Comparison of ENCODE assay signal across 16 cellular contexts in genomic region chr2:156704612-156705011, GRCh38.
"Had no signal": no experiment of that assay in that cellular context is flagged by ENCODE, and none has a peak within 500 bp of the region (broad histone marks: within the 10 kb centered on the region; RNA-seq: fewer than 3 reads in every experiment).

No MANE protein-coding gene starts in this region.

- DNase-seq: activated CD4-positive, alpha-beta memory T cell treated with anti-CD3 and anti-CD28 coated beads for 36 hours; activated CD4-positive, alpha-beta T cell treated with anti-CD3 and anti-CD28 coated beads for 36 hours; activated effector memory CD4-positive, alpha-beta T cell treated with Interleukin-2 at 50 U/mL for 16 hours; activated T-cell treated with anti-CD3 and anti-CD28 coated beads, Interleukin-2, amount 50 U/mL, for 24 hours; central memory CD4-positive, alpha-beta T cell; foreskin fibroblast; left colon; natural killer cell; posterior cingulate gyrus; retina; stimulated activated naive CD8-positive, alpha-beta T cell treated with anti-CD3 and anti-CD28 coated beads, Interleukin-15, Interleukin-2, amounts not matched to agents 100 U/mL and 50 U/mL, for 24 hours; WERI-Rb-1 had no signal

- ATAC-seq: activated CD4-positive, alpha-beta T cell treated with anti-CD3 and anti-CD28 coated beads for 36 hours; activated naive CD4-positive, alpha-beta T cell treated with anti-CD3 and anti-CD28 coated beads, Interleukin-2, amount 50 U/mL, for 72 hours; left colon; natural killer cell; stimulated activated naive CD8-positive, alpha-beta T cell treated with anti-CD3 and anti-CD28 coated beads, Interleukin-15, Interleukin-2, amounts not matched to agents 100 U/mL and 50 U/mL, for 24 hours had no signal

- H3K9me3 ChIP-seq: neutrophil, thoracic aorta had no signal

- H3K27me3 ChIP-seq: neutrophil had no signal

- H3K36me3 ChIP-seq: neutrophil, thoracic aorta, WERI-Rb-1 had no signal

- H3K27ac ChIP-seq: neutrophil, thoracic aorta, WERI-Rb-1 had no signal

- H3K4me3 ChIP-seq: coronary artery, thoracic aorta had no signal
